Comparison of ENCODE assay signal across 6 cellular contexts in the genomic region with DNA sequence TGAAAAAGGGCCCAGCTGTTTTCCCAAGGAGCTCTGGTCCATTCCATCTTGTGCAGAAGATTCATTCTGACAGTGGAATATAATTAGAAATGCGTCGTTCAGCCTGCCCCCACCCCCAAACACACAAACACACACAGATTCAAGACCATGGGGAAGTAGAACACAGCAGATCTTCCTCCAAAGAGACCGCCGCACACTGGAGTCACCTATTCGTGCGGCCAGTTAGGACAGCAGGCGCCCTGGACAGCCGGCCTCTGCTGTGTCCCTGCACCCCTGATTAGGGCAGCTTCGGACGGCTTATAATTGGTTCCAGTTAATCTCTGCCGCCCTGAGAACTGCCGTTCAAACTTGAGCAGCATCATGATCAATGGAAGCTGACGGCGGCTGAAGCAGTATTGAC.
"Had no signal": no experiment of that assay in that cellular context is flagged by ENCODE, and none has a peak within 500 bp of the region (broad histone marks: within the 10 kb centered on the region; RNA-seq: fewer than 3 reads in every experiment).

No MANE protein-coding gene starts in this region.

- H3K27ac ChIP-seq: GM23248 had no signal

- H3K27ac Mint-ChIP-seq: H9 had no signal

- H3K9me3 Mint-ChIP-seq: H9 had no signal

- H3K4me3 ChIP-seq: GM23248, K562 had no signal

- DNase-seq: GM23248, GOT3, H9, HCEC 1CT, IMR-90 had no signal

- H3K4me3 Mint-ChIP-seq: H9 had no signal
